22 cellular contexts compared by ENCODE assay signal in genomic region chr4:77712675-77713074, GRCh38.
"Had no signal": no experiment of that assay in that cellular context is flagged by ENCODE, and none has a peak within 500 bp of the region (broad histone marks: within the 10 kb centered on the region; RNA-seq: fewer than 3 reads in every experiment).

No MANE protein-coding gene starts in this region.

- H3K27ac ChIP-seq: gastroesophageal sphincter, hepatocyte, neural progenitor cell, parathyroid adenoma, psoas muscle, thoracic aorta had no signal

- ATAC-seq: gastroesophageal sphincter, left ventricle myocardium superior, psoas muscle had no signal

- H3K4me2 ChIP-seq: hepatocyte, neural progenitor cell had no signal

- H3K36me3 ChIP-seq: neural progenitor cell, thoracic aorta had no signal

- FAIRE-seq: endothelial cell of umbilical vein had no signal

- H3K27me3 Mint-ChIP-seq: activated B cell treated with CpG ODN at 0.5 μM for 24 hours, naive B cell had no signal

- H3K9me3 ChIP-seq: gastroesophageal sphincter, psoas muscle, thoracic aorta had no signal

- H3K36me3 Mint-ChIP-seq: neural progenitor cell had no signal

- H3K9me3 Mint-ChIP-seq: activated B cell treated with CpG ODN at 0.5 μM for 24 hours; mesothelial cell of epicardium; naive B cell; neural progenitor cell; T-helper 2 cell treated with Interferon-gamma antibody and Interleukin-4, amounts not matched to agents 5 μg/mL and 100 μg/mL, for 36 hours had no signal

- H3K4me1 Mint-ChIP-seq: activated B cell treated with CpG ODN at 0.5 μM for 24 hours, mesothelial cell of epicardium had no signal

- H3K4me3 ChIP-seq: gastroesophageal sphincter, hepatocyte, neural progenitor cell, psoas muscle, thoracic aorta had no signal

- H3K27ac Mint-ChIP-seq: activated B cell treated with CpG ODN at 0.5 μM for 24 hours; mesothelial cell of epicardium; neural progenitor cell; T-helper 2 cell treated with Interferon-gamma antibody and Interleukin-4, amounts not matched to agents 5 μg/mL and 100 μg/mL, for 36 hours had no signal

- H3K9ac ChIP-seq: neural progenitor cell, parathyroid adenoma had no signal

- H2AFZ ChIP-seq: hepatocyte, neural progenitor cell, parathyroid adenoma had no signal

- H3K27me3 ChIP-seq: gastroesophageal sphincter, hepatocyte, neural progenitor cell had no signal

- H3K79me2 ChIP-seq: hepatocyte, parathyroid adenoma had no signal

- H3K4me3 Mint-ChIP-seq: activated B cell treated with CpG ODN at 0.5 μM for 24 hours; mesothelial cell of epicardium; naive B cell; neural progenitor cell; T-helper 2 cell treated with Interferon-gamma antibody and Interleukin-4, amounts not matched to agents 5 μg/mL and 100 μg/mL, for 36 hours had no signal

- DNase-seq: activated B cell treated with CpG ODN at 0.5 μM for 24 hours; activated CD8-positive, alpha-beta memory T cell treated with anti-CD3 and anti-CD28 coated beads for 24 hours; activated gamma-delta T cell; amygdala; caudate nucleus; islet precursor cell; left ventricle myocardium superior; naive B cell; occipital lobe; psoas muscle; stimulated activated CD4-positive, alpha-beta T cell treated with anti-CD3 and anti-CD28 coated beads, Interleukin-15, amount 100 ng/mL, for 24 hours; stimulated activated CD4-positive, alpha-beta T cell treated with anti-CD3 and anti-CD28 coated beads, Interleukin-2, amount 100 ng/mL, for 24 hours; stimulated activated naive CD4-positive, alpha-beta T cell treated with Interleukin-2 at 50 U/mL for 16 hours; T-helper 1 cell had no signal

- H3K4me1 ChIP-seq: gastroesophageal sphincter, neural progenitor cell, parathyroid adenoma, psoas muscle had no signal
